In genomic region chr12:76399040-76399439, GRCh38 we compare ENCODE assay signal across 27 cellular contexts.
"Had no signal": no experiment of that assay in that cellular context is flagged by ENCODE, and none has a peak within 500 bp of the region (broad histone marks: within the 10 kb centered on the region; RNA-seq: fewer than 3 reads in every experiment).

No MANE protein-coding gene starts in this region.

- H3K27ac Mint-ChIP-seq: natural killer cell; stimulated activated effector memory CD8-positive, alpha-beta T cell treated with anti-CD3 and anti-CD28 coated beads, Interleukin-12 subunit alpha, Interleukin-12 subunit beta, amount 100 ng/mL, for 72 hours; stimulated activated naive CD8-positive, alpha-beta T cell treated with anti-CD3 and anti-CD28 coated beads, Interleukin-15, Interleukin-2, amounts not matched to agents 100 ng/mL and 50 ng/mL, for 24 hours had no signal

- H3K4me3 Mint-ChIP-seq: immature natural killer cell; naive B cell; natural killer cell; nephron progenitor cell; stimulated activated effector memory CD8-positive, alpha-beta T cell treated with anti-CD3 and anti-CD28 coated beads, Interleukin-12 subunit alpha, Interleukin-12 subunit beta, amount 100 ng/mL, for 72 hours; stimulated activated naive CD8-positive, alpha-beta T cell treated with anti-CD3 and anti-CD28 coated beads, Interleukin-15, Interleukin-2, amounts not matched to agents 100 ng/mL and 50 ng/mL, for 24 hours had no signal

- DNase-seq: hypothalamus; immature natural killer cell; kidney; left colon; left lung; lower lobe of right lung; mammary epithelial cell; mesenchymal stem cell; naive B cell; natural killer cell; nephron progenitor cell; ovary; retina; right cardiac atrium; small intestine; spleen; stimulated activated CD4-positive, alpha-beta T cell treated with anti-CD3 and anti-CD28 coated beads, Interleukin-4, amount 100 ng/mL, for 24 hours; stimulated activated naive CD4-positive, alpha-beta T cell; tibial artery; trophoblast cell; uterus had no signal

- H3K27ac ChIP-seq: left lung, lower lobe of right lung, ovary, prostate gland, spleen, suprapubic skin, thoracic aorta, tibial artery, uterus had no signal

- H3K9me3 ChIP-seq: left lung, lower lobe of right lung, ovary, prostate gland, spleen, suprapubic skin, thoracic aorta, tibial artery, uterus had no signal

- H3K9me3 Mint-ChIP-seq: immature natural killer cell; naive B cell; natural killer cell; nephron progenitor cell; stimulated activated effector memory CD8-positive, alpha-beta T cell treated with anti-CD3 and anti-CD28 coated beads, Interleukin-12 subunit alpha, Interleukin-12 subunit beta, amount 100 ng/mL, for 72 hours; stimulated activated naive CD8-positive, alpha-beta T cell treated with anti-CD3 and anti-CD28 coated beads, Interleukin-15, Interleukin-2, amounts not matched to agents 100 ng/mL and 50 ng/mL, for 24 hours had no signal

- H3K27me3 ChIP-seq: left lung, spleen, suprapubic skin, tibial artery, uterus had no signal

- H3K36me3 ChIP-seq: ovary, prostate gland, uterus had no signal

- H3K27me3 Mint-ChIP-seq: naive B cell; stimulated activated naive CD8-positive, alpha-beta T cell treated with anti-CD3 and anti-CD28 coated beads, Interleukin-15, Interleukin-2, amounts not matched to agents 100 ng/mL and 50 ng/mL, for 24 hours had no signal

- ATAC-seq: left lung; lower lobe of right lung; natural killer cell; right cardiac atrium; sciatic nerve; stimulated activated effector memory CD8-positive, alpha-beta T cell treated with anti-CD3 and anti-CD28 coated beads, Interleukin-12 subunit alpha, Interleukin-12 subunit beta, amount 100 ng/mL, for 72 hours had no signal

- H3K4me1 ChIP-seq: left lung, lower lobe of right lung, prostate gland, spleen, suprapubic skin, tibial artery, uterus had no signal

- H3K36me3 Mint-ChIP-seq: natural killer cell had no signal

- H3K4me3 ChIP-seq: left lung, lower lobe of right lung, ovary, prostate gland, spleen, suprapubic skin, thoracic aorta, tibial artery, uterus had no signal

- H3K4me1 Mint-ChIP-seq: immature natural killer cell; natural killer cell; nephron progenitor cell; stimulated activated effector memory CD8-positive, alpha-beta T cell treated with anti-CD3 and anti-CD28 coated beads, Interleukin-12 subunit alpha, Interleukin-12 subunit beta, amount 100 ng/mL, for 72 hours had no signal
